Comparison of ENCODE assay signal across 1 cellular context in genomic region chr16:87217802-87218201, GRCh38.
DNase-seq lines count a peak whose midpoint lies in the region.
"Not testable (repeated sequence)": the region's sequence is repeated elsewhere in the genome, so short reads cannot be mapped to it uniquely, and the experiment has no call there.

No MANE protein-coding gene starts in this region.

- not testable (repeated sequence) for H3K18ac ChIP-seq in neuronal stem cell (ENCODE audit: low read length)

- not testable (repeated sequence) for H3K4me1 ChIP-seq in neuronal stem cell (ENCODE audit: control insufficient read depth in 2 of 2, insufficient read depth in 1 of 2, low read depth in 1 of 2, low read length in 2 of 2)

- H3K9ac ChIP-seq in neuronal stem cell (ENCODE audit: low read depth, low read length, poor library complexity): not testable (repeated sequence)

- H4K8ac ChIP-seq in neuronal stem cell (ENCODE audit: low read depth, low read length): peak overlapping the region; percentile 8

- not testable (repeated sequence) for H3K27me3 ChIP-seq in neuronal stem cell (ENCODE audit: control insufficient read depth in 3 of 3, insufficient read depth in 3 of 3, low read depth in 1 of 3, low read length in 3 of 3)

- WGBS in neuronal stem cell (ENCODE audit: extremely low coverage in 2 of 2, insufficient read length in 2 of 2, insufficient replicate concordance in 1 of 2), 2 donors: no CpG with 5 or more reads among the region's 22 CpGs

- H2AFZ ChIP-seq in neuronal stem cell (ENCODE audit: low read length): not testable (repeated sequence)

- not testable (repeated sequence) for H3K4ac ChIP-seq in neuronal stem cell (ENCODE audit: low read length)

- H3K23ac ChIP-seq in neuronal stem cell (ENCODE audit: low read depth, low read length, poor library complexity): not testable (repeated sequence)

- H2BK120ac ChIP-seq in neuronal stem cell (ENCODE audit: low read depth, low read length): not testable (repeated sequence)

- not testable (repeated sequence) for H2BK12ac ChIP-seq in neuronal stem cell (ENCODE audit: low read length)

- H2AK5ac ChIP-seq in neuronal stem cell (ENCODE audit: low read depth, low read length): not testable (repeated sequence)

- not testable (repeated sequence) for H3K4me3 ChIP-seq in neuronal stem cell (ENCODE audit: low read length in 2 of 2)

- H4K91ac ChIP-seq in neuronal stem cell (ENCODE audit: low read depth, low read length, poor library complexity): not testable (repeated sequence)

- H3K79me1 ChIP-seq in neuronal stem cell (ENCODE audit: low read depth, low read length): not testable (repeated sequence)

- H3K27ac ChIP-seq in neuronal stem cell (replicated peaks; ENCODE audit: low read length): not testable (repeated sequence)

- not testable (repeated sequence) for DNase-seq in neuronal stem cell (ENCODE audit: low spot score)

- not testable (repeated sequence) for H3K36me3 ChIP-seq in neuronal stem cell (replicated peaks in 1 of 2; ENCODE audit: control insufficient read depth in 2 of 2, insufficient read depth in 2 of 2, low read length in 2 of 2)

- H3K9me3 ChIP-seq in neuronal stem cell (replicated peaks in 1 of 2; ENCODE audit: control insufficient read depth in 2 of 2, insufficient read depth in 1 of 2, low read depth in 1 of 2, low read length in 2 of 2): not testable (repeated sequence)

- not testable (repeated sequence) for H2BK15ac ChIP-seq in neuronal stem cell (ENCODE audit: low read length)

- not testable (repeated sequence) for H2BK5ac ChIP-seq in neuronal stem cell (ENCODE audit: low read length)

- not testable (repeated sequence) for H3K4me2 ChIP-seq in neuronal stem cell (ENCODE audit: insufficient read depth, low read length, poor library complexity, severe bottlenecking)

- H3K14ac ChIP-seq in neuronal stem cell (ENCODE audit: low read length): not testable (repeated sequence)
